1 cellular context compared by ENCODE assay signal in genomic region chr1:7941437-7941793, GRCh38.
TF ChIP-seq lines count a peak whose summit lies in the region.

No MANE protein-coding gene starts in this region.

TF ChIP-seq in H1, 55 proteins besides CTCF, POLR2A, EP300 and RAD21:
- no peak for TF ChIP-seq BACH1 (IDR thresholded peaks at IDR 0.05; ENCODE audit: low read length)
- TF ChIP-seq, protein P1, sequence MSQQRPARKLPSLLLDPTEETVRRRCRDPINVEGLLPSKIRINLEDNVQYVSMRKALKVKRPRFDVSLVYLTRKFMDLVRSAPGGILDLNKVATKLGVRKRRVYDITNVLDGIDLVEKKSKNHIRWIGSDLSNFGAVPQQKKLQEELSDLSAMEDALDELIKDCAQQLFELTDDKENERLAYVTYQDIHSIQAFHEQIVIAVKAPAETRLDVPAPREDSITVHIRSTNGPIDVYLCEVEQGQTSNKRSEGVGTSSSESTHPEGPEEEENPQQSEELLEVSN (IDR thresholded peaks at IDR 0.05) = peak; percentile 63; the same call in 1 of the 2 replicates
